Comparison of ENCODE assay signal across 9 cellular contexts in the genomic region with DNA sequence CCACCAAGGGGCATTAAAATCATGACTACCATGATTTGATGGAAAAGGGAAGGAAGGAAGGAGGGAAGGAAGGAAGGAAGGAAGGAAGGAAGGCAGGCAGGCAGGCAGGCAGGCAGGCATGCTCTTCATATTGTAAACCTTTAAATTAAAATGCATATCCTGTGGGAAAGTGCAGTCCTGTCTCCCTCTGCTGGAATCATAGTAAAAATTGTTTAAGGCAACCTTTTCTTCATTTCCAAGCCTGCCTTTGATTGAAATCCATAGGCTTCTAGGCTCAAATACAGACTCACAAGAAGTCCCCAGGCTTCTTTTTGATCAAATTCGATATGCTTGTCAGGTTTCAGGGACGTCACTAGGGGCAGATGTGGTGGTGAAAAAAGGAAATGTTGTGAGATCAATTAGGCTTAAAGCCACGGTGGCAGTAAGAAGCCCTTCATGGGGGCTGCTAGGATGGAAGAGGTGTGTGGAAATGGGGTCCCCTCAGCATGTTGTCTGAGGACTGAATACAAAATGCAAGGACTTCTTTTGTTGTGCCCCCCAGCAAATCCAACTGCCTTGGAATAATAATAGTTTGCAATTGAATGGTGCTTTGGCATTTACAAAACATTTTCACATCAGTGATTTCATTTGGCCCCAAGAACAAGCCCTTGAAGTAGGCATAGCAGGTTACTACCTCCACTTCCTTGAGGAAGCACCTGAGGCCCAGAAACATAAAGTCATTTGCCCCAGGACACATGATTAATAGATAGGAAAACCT. TPM values are rescaled to one million over a fixed set of nuclear protein-coding genes. Genes with fewer than 3 reads are reported as not detected.
DNase-seq lines count a peak whose midpoint lies in the region; ATAC-seq and TF ChIP-seq lines count a peak whose summit lies in the region.
"Had no signal": no experiment of that assay in that cellular context is flagged by ENCODE, and none has a peak within 500 bp of the region (broad histone marks: within the 10 kb centered on the region; RNA-seq: fewer than 3 reads in every experiment).

No MANE protein-coding gene starts in this region.

- H3K9me3 Mint-ChIP-seq in Calu3 (ENCODE audit: low read depth, unreplicated experiment) (no peaks in the 10 kb centered on the region), chondrocyte (ENCODE audit: low read depth) (peaks cover 5% of the 10 kb centered on the region), mesothelial cell of epicardium (peaks cover 6% of the 10 kb centered on the region)
- H3K9me3 Mint-ChIP-seq: natural killer cell had no signal

- no TSS peak for BruUV-seq in Calu3 (replicated peaks; lab: Mats Ljungman, UMichigan)

- no peak overlapping the region for H3K27ac Mint-ChIP-seq in Calu3 (ENCODE audit: unreplicated experiment)
- no peak overlapping the region for H3K27ac Mint-ChIP-seq in chondrocyte (ENCODE audit: unreplicated experiment)
- no peak overlapping the region for H3K27ac Mint-ChIP-seq in mesothelial cell of epicardium

- no peak overlapping the region for H3K27ac ChIP-seq in HL-60 (replicated peaks)

- H3K4me1 Mint-ChIP-seq in Calu3 (ENCODE audit: low read depth, unreplicated experiment) = peaks cover 17% of the 10 kb centered on the region
- H3K4me1 Mint-ChIP-seq in chondrocyte (ENCODE audit: low read depth) = no peaks in the 10 kb centered on the region
- H3K4me1 Mint-ChIP-seq in mesothelial cell of epicardium = peaks cover 1% of the 10 kb centered on the region

- TF ChIP-seq CTCF in Calu3 (IDR thresholded peaks at IDR 0.05; ENCODE audit: unreplicated experiment) = peak; percentile 31
- TF ChIP-seq CTCF in HL-60 (IDR thresholded peaks at IDR 0.05; ENCODE audit: insufficient read depth, low read length) = peak; percentile 15
- peak; percentile 85 for TF ChIP-seq CTCF in chondrocyte (IDR thresholded peaks at IDR 0.05)
- peak; percentile 47 for TF ChIP-seq CTCF in mesothelial cell of epicardium (IDR thresholded peaks at IDR 0.05; ENCODE audit: unreplicated experiment)

- intact Hi-C loops in Calu3 (cut with micrococcal nuclease; ENCODE audit: unreplicated experiment) = loop anchor here (1.0 kb wide), 2 partner anchors 120 to 260 kb away; no protein-coding TSS in a partner anchor

- CTCF ChIA-PET in Calu3 (lab: Charles Lee) = interaction anchor here (0.6 to 2.5 kb wide), 4 partner anchors 55 to 260 kb away, joined by 5 to 11 read pairs (median 7); no protein-coding TSS in a partner anchor

- no peaks in the 10 kb centered on the region for H3K27me3 ChIP-seq in HL-60 (ENCODE audit: insufficient read depth, poor library complexity, severe bottlenecking)

- H3K4me3 ChIP-seq in HL-60 (replicated peaks; ENCODE audit: insufficient read depth, low read length) = no peak overlapping the region

- H3K27me3 Mint-ChIP-seq in Calu3 (ENCODE audit: unreplicated experiment) (no peaks in the 10 kb centered on the region), chondrocyte (ENCODE audit: low read depth) (peaks cover 30% of the 10 kb centered on the region), mesothelial cell of epicardium (ENCODE audit: low read depth) (peaks cover 20% of the 10 kb centered on the region)

- H3K36me3 Mint-ChIP-seq in Calu3 (ENCODE audit: insufficient read depth, unreplicated experiment) = no peaks in the 10 kb centered on the region
- no peaks in the 10 kb centered on the region for H3K36me3 Mint-ChIP-seq in chondrocyte (ENCODE audit: low read depth)
- no peaks in the 10 kb centered on the region for H3K36me3 Mint-ChIP-seq in mesothelial cell of epicardium
- H3K36me3 Mint-ChIP-seq: natural killer cell had no signal

- H3K4me3 Mint-ChIP-seq in Calu3 (ENCODE audit: low read depth, unreplicated experiment) = no peak overlapping the region
- no peak overlapping the region for H3K4me3 Mint-ChIP-seq in chondrocyte (ENCODE audit: unreplicated experiment)
- no peak overlapping the region for H3K4me3 Mint-ChIP-seq in mesothelial cell of epicardium
- H3K4me3 Mint-ChIP-seq: natural killer cell had no signal

- peak; percentile 21 for DNase-seq in Calu3
- DNase-seq in HL-60 (ENCODE audit: low read depth in 1 of 2, low spot score in 1 of 2) = peak in 1 of 2 experiments; percentile 37
- DNase-seq in NCI-H82 treated with DMSO at 0.1 percent for 48 hours (lab: John Stamatoyannopoulos, UW; ENCODE audit: unreplicated experiment) = peak; percentile 19
- no peak for DNase-seq in chondrocyte (ENCODE audit: low spot score)
- no peak for DNase-seq in mesothelial cell of epicardium (ENCODE audit: low spot score in 2 of 2, unreplicated experiment in 2 of 2)
- DNase-seq: natural killer cell had no signal

- no peak for ATAC-seq in HG02885 (IDR thresholded peaks at IDR 0.05; ENCODE audit: poor library complexity, unreplicated experiment)
- no peak for ATAC-seq in HG03457 (IDR thresholded peaks at IDR 0.05; ENCODE audit: unreplicated experiment)
- ATAC-seq in HG03342 (IDR thresholded peaks at IDR 0.05; ENCODE audit: unreplicated experiment) = no peak

RNA-seq across cellular contexts. Expression of a gene that starts 25.6 kb away (rescaled TPM):
- total RNA-seq in Calu3 (2022) (not detected in 2 replicates), chondrocyte (not detected in 3 replicates), mesothelial cell of epicardium (not detected in 3 replicates)

Comparison
In these comparisons a context has a peak if more than half of its experiments do, and no peak if none do; other contexts are left out.
1. DNase-seq: peak in Calu3 (single experiment) and NCI-H82 treated with DMSO at 0.1 percent for 48 hours (single experiment); none in chondrocyte (single experiment) and mesothelial cell of epicardium (0 of 2).
2. CTCF ChIP-seq: peak in every context shown above with its lines; median percentile 85 in chondrocyte; 47 in mesothelial cell of epicardium; 31 in Calu3; 15 in HL-60.